In the genomic region with DNA sequence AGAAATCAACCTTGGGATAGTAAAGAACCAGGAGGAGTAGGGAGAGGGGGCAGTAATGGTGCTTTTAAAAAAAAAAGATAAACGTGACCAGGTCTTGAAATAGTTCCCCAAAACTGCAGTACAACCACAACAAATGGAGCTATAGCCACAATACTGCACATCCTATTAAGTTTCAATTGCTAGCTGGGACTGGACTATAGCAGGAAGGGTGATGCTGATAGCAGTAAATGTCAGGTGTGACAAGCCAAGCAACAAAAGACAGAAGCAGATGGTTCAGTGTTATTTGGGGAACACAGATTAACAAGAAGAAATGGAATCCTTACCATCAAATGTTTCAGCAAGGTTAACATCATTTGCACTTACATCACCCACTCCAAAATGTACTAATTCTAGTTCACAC, we compare ENCODE assay signal across 27 cellular contexts.
"Had no signal": no experiment of that assay in that cellular context is flagged by ENCODE, and none has a peak within 500 bp of the region (broad histone marks: within the 10 kb centered on the region; RNA-seq: fewer than 3 reads in every experiment).

No MANE protein-coding gene starts in this region.

- H3K9me3 Mint-ChIP-seq: effector memory CD8-positive, alpha-beta T cell; naive thymus-derived CD8-positive, alpha-beta T cell; nephron progenitor cell; stimulated activated memory B cell treated with anti-CD40 and anti-IgM and Interleukin-4, amounts not matched to agents 10 μg/mL and 1 μg/mL and 100 μg/mL, for 72 hours; stimulated activated naive CD8-positive, alpha-beta T cell treated with anti-CD3 and anti-CD28 coated beads, Interleukin-15, amount 100 ng/mL, for 72 hours had no signal

- H3K4me3 ChIP-seq: esophagus squamous epithelium, heart right ventricle, left lung, prostate gland, right atrium auricular region, smooth muscle cell, suprapubic skin, transverse colon, upper lobe of right lung, vagina had no signal

- H3K27ac Mint-ChIP-seq: nephron progenitor cell; stimulated activated memory B cell treated with anti-CD40 and anti-IgM and Interleukin-4, amounts not matched to agents 10 μg/mL and 1 μg/mL and 100 μg/mL, for 72 hours had no signal

- H3K4me1 Mint-ChIP-seq: naive thymus-derived CD8-positive, alpha-beta T cell; nephron progenitor cell; stimulated activated memory B cell treated with anti-CD40 and anti-IgM and Interleukin-4, amounts not matched to agents 10 μg/mL and 1 μg/mL and 100 μg/mL, for 72 hours; stimulated activated naive CD8-positive, alpha-beta T cell treated with anti-CD3 and anti-CD28 coated beads, Interleukin-15, amount 100 ng/mL, for 72 hours had no signal

- H3K27ac ChIP-seq: esophagus squamous epithelium, heart right ventricle, left lung, prostate gland, right atrium auricular region, suprapubic skin, transverse colon, upper lobe of right lung, vagina had no signal

- H3K36me3 ChIP-seq: prostate gland had no signal

- H3K4me2 ChIP-seq: smooth muscle cell had no signal

- DNase-seq: cortex of kidney; effector memory CD8-positive, alpha-beta T cell; erythroblast; esophagus squamous epithelium; foreskin melanocyte; glutamatergic neuron; heart right ventricle; hippocampal formation; left cardiac atrium; left lung; mesendoderm; midbrain; naive thymus-derived CD8-positive, alpha-beta T cell; nephron progenitor cell; nucleus accumbens; stimulated activated CD4-positive, alpha-beta T cell treated with anti-CD3 and anti-CD28 coated beads, Interleukin-2, amount 100 ng/mL, for 24 hours; stimulated activated CD4-positive, alpha-beta T cell treated with anti-CD3 and anti-CD28 coated beads, Interleukin-4, amount 100 ng/mL, for 24 hours; stimulated activated naive CD8-positive, alpha-beta T cell treated with anti-CD3 and anti-CD28 coated beads, Interleukin-15, amount 100 ng/mL, for 72 hours; transverse colon; upper lobe of right lung had no signal

- H3K27me3 ChIP-seq: esophagus squamous epithelium, heart right ventricle, left lung, right atrium auricular region, suprapubic skin, transverse colon, upper lobe of right lung, vagina had no signal

- H3K27me3 Mint-ChIP-seq: effector memory CD8-positive, alpha-beta T cell; naive thymus-derived CD8-positive, alpha-beta T cell; stimulated activated memory B cell treated with anti-CD40 and anti-IgM and Interleukin-4, amounts not matched to agents 10 μg/mL and 1 μg/mL and 100 μg/mL, for 72 hours; stimulated activated naive CD8-positive, alpha-beta T cell treated with anti-CD3 and anti-CD28 coated beads, Interleukin-15, amount 100 ng/mL, for 72 hours had no signal

- H3K9me3 ChIP-seq: esophagus squamous epithelium, heart right ventricle, left lung, prostate gland, right atrium auricular region, suprapubic skin, transverse colon, upper lobe of right lung, vagina had no signal

- H3K4me3 Mint-ChIP-seq: effector memory CD8-positive, alpha-beta T cell; naive thymus-derived CD8-positive, alpha-beta T cell; nephron progenitor cell; stimulated activated memory B cell treated with anti-CD40 and anti-IgM and Interleukin-4, amounts not matched to agents 10 μg/mL and 1 μg/mL and 100 μg/mL, for 72 hours; stimulated activated naive CD8-positive, alpha-beta T cell treated with anti-CD3 and anti-CD28 coated beads, Interleukin-15, amount 100 ng/mL, for 72 hours had no signal

- H3K4me1 ChIP-seq: esophagus squamous epithelium, left lung, prostate gland, right atrium auricular region, suprapubic skin, transverse colon, upper lobe of right lung, vagina had no signal

- ATAC-seq: effector memory CD8-positive, alpha-beta T cell; left cardiac atrium; left lung; naive thymus-derived CD8-positive, alpha-beta T cell; sciatic nerve; stimulated activated memory B cell treated with anti-CD40 and anti-IgM and Interleukin-4, amounts not matched to agents 10 μg/mL and 1 μg/mL and 100 μg/mL, for 72 hours; stimulated activated naive CD8-positive, alpha-beta T cell treated with anti-CD3 and anti-CD28 coated beads, Interleukin-15, amount 100 ng/mL, for 72 hours; upper lobe of right lung had no signal
